ENCODE assay signal across 11 cellular contexts in the genomic region with DNA sequence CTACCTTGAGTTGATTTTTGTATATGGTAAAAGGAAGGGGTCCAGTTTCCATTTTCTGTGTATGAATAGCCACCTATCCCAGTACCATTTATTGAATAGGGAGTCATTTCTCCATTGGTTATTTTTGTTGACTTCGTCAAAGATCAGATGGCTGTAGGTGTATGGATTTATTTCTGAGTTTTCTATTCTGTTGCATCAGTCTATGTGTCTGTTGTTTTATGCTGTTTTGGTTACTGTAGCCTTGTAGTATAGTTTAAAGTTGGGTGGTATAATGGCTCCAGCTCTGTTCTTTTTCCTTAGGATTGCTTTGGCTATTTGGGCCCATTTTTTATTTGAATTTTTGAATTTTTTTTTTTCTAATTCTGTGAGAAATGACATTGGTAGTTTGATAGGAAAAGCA.
"Had no signal": no experiment of that assay in that cellular context is flagged by ENCODE, and none has a peak within 500 bp of the region (broad histone marks: within the 10 kb centered on the region; RNA-seq: fewer than 3 reads in every experiment).

No MANE protein-coding gene starts in this region.

- H3K4me1 Mint-ChIP-seq: GM23338, H9 had no signal

- H2AFZ ChIP-seq: GM23248, GM23338 had no signal

- H3K4me1 ChIP-seq: HAP-1 had no signal

- DNase-seq: GM23248, GOT3, H7, H9, HCEC 1CT, HFFc6 had no signal

- FAIRE-seq: H1, H54 had no signal

- H3K27ac Mint-ChIP-seq: GM23338, H9, HFFc6 had no signal

- H3K4me3 ChIP-seq: GM23248, GM23338, HAP-1 had no signal

- H3K9ac ChIP-seq: GM23248 had no signal

- H3K9me3 ChIP-seq: HAP-1 had no signal

- H3K27ac ChIP-seq: GM23248 had no signal

- H3K4me3 Mint-ChIP-seq: GM23338, H9, HFFc6 had no signal

- H3K9me3 Mint-ChIP-seq: GM23338, HFFc6 had no signal

- H3K4me2 ChIP-seq: GM23338 had no signal

- ATAC-seq: GM23338, HCT116 had no signal
